In genomic region chr7:135584362-135585353, GRCh38 we compare ENCODE assay signal across 1 cellular context.
TF ChIP-seq lines count a peak whose summit lies in the region.

No MANE protein-coding gene starts in this region.

TF ChIP-seq in K562, 482 proteins besides CTCF, POLR2A, EP300 and RAD21:
- no peak for TF ChIP-seq E2F6 (IDR thresholded peaks at IDR 0.05; ENCODE audit: borderline replicate concordance in 1 of 2, extremely low read depth in 1 of 2, insufficient read depth in 1 of 2, insufficient read length in 1 of 2, low read depth in 1 of 2, low read length in 1 of 2, poor library complexity in 1 of 2, severe bottlenecking in 1 of 2)
- peak; percentile 24; the same call in 1 of the 2 replicates for TF ChIP-seq CEBPB (tag; IDR thresholded peaks at IDR 0.05)
- no peak for TF ChIP-seq ILF3 (IDR thresholded peaks at IDR 0.05; ENCODE audit: borderline replicate concordance)
- TF ChIP-seq, protein P1, sequence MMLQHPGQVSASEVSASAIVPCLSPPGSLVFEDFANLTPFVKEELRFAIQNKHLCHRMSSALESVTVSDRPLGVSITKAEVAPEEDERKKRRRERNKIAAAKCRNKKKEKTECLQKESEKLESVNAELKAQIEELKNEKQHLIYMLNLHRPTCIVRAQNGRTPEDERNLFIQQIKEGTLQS (IDR thresholded peaks at IDR 0.05), result 0 out of 2 replicates have a peak, but pooled peaks have one; percentile 26
- TF ChIP-seq, protein P1 (CRISPR knock-in tag; conservative IDR thresholded peaks at IDR 0.05), result no peak
- no peak for TF ChIP-seq CBFB (CRISPR knock-in tag; IDR thresholded peaks at IDR 0.05)
- no peak for TF ChIP-seq CEBPG (CRISPR knock-in tag; IDR thresholded peaks at IDR 0.05)
- TF ChIP-seq CEBPG (tag; conservative IDR thresholded peaks at IDR 0.05 in 1 of 2, IDR thresholded peaks at IDR 0.05 in 1 of 2), result peak; percentile 46 to 63; a peak in 2 of 4 replicates
- TF ChIP-seq, protein P2, sequence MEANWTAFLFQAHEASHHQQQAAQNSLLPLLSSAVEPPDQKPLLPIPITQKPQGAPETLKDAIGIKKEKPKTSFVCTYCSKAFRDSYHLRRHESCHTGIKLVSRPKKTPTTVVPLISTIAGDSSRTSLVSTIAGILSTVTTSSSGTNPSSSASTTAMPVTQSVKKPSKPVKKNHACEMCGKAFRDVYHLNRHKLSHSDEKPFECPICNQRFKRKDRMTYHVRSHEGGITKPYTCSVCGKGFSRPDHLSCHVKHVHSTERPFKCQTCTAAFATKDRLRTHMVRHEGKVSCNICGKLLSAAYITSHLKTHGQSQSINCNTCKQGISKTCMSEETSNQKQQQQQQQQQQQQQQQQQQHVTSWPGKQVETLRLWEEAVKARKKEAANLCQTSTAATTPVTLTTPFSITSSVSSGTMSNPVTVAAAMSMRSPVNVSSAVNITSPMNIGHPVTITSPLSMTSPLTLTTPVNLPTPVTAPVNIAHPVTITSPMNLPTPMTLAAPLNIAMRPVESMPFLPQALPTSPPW (CRISPR knock-in tag; IDR thresholded peaks at IDR 0.05), result no peak
- TF ChIP-seq MEF2A (IDR thresholded peaks at IDR 0.05; ENCODE audit: control insufficient read depth, low read depth, low read length), result no peak
- TF ChIP-seq POLR2H (tag; IDR thresholded peaks at IDR 0.05; ENCODE audit: low read depth), result 0 out of 2 replicates have a peak, but pooled peaks have one; percentile 12
- TF ChIP-seq, protein P3, sequence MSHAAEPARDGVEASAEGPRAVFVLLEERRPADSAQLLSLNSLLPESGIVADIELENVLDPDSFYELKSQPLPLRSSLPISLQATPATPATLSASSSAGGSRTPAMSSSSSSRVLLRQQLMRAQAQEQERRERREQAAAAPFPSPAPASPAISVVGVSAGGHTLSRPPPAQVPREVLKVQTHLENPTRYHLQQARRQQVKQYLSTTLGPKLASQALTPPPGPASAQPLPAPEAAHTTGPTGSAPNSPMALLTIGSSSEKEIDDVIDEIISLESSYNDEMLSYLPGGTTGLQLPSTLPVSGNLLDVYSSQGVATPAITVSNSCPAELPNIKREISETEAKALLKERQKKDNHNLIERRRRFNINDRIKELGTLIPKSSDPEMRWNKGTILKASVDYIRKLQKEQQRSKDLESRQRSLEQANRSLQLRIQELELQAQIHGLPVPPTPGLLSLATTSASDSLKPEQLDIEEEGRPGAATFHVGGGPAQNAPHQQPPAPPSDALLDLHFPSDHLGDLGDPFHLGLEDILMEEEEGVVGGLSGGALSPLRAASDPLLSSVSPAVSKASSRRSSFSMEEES (CRISPR knock-in tag; IDR thresholded peaks at IDR 0.05), result no peak
- no peak for TF ChIP-seq FOXK2 (conservative IDR thresholded peaks at IDR 0.05 in 1 of 2, IDR thresholded peaks at IDR 0.05 in 1 of 2; ENCODE audit: low read depth in 2 of 2)
- TF ChIP-seq, protein P4, sequence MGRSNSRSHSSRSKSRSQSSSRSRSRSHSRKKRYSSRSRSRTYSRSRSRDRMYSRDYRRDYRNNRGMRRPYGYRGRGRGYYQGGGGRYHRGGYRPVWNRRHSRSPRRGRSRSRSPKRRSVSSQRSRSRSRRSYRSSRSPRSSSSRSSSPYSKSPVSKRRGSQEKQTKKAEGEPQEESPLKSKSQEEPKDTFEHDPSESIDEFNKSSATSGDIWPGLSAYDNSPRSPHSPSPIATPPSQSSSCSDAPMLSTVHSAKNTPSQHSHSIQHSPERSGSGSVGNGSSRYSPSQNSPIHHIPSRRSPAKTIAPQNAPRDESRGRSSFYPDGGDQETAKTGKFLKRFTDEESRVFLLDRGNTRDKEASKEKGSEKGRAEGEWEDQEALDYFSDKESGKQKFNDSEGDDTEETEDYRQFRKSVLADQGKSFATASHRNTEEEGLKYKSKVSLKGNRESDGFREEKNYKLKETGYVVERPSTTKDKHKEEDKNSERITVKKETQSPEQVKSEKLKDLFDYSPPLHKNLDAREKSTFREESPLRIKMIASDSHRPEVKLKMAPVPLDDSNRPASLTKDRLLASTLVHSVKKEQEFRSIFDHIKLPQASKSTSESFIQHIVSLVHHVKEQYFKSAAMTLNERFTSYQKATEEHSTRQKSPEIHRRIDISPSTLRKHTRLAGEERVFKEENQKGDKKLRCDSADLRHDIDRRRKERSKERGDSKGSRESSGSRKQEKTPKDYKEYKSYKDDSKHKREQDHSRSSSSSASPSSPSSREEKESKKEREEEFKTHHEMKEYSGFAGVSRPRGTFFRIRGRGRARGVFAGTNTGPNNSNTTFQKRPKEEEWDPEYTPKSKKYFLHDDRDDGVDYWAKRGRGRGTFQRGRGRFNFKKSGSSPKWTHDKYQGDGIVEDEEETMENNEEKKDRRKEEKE (IDR thresholded peaks at IDR 0.05; ENCODE audit: borderline replicate concordance in 1 of 2, control insufficient read depth in 1 of 2, low read depth in 2 of 2, low read length in 1 of 2), result no peak
